ENCODE assay signal across 10 cellular contexts in genomic region chr20:56439784-56440291, GRCh38.
DNase-seq lines count a peak whose midpoint lies in the region; ATAC-seq and TF ChIP-seq lines count a peak whose summit lies in the region.
"Had no signal": no experiment of that assay in that cellular context is flagged by ENCODE, and none has a peak within 500 bp of the region (broad histone marks: within the 10 kb centered on the region; RNA-seq: fewer than 3 reads in every experiment).

No MANE protein-coding gene starts in this region.

- ATAC-seq in GM19395 (IDR thresholded peaks at IDR 0.05; ENCODE audit: unreplicated experiment) (peak; percentile 12), HG03439 (IDR thresholded peaks at IDR 0.05; ENCODE audit: unreplicated experiment) (no peak), GM19467 (IDR thresholded peaks at IDR 0.05; ENCODE audit: unreplicated experiment) (no peak)

- peak overlapping the region; percentile 77 for H3K4me3 Mint-ChIP-seq in T-helper 2 cell treated with Interferon-gamma antibody and Interleukin-4, amounts not matched to agents 5 μg/mL and 100 μg/mL, for 36 hours

- H3K27ac Mint-ChIP-seq in T-helper 2 cell treated with Interferon-gamma antibody and Interleukin-4, amounts not matched to agents 5 μg/mL and 100 μg/mL, for 36 hours: peak overlapping the region; percentile 88

- no peak overlapping the region for H3K4me3 ChIP-seq in foreskin fibroblast (ENCODE audit: low read depth in 1 of 2, low read length in 2 of 2)
- no peak overlapping the region for H3K4me3 ChIP-seq in skeletal muscle cell (ENCODE audit: low read depth, low read length)

- TF ChIP-seq CTCF in foreskin fibroblast (IDR thresholded peaks at IDR 0.05; ENCODE audit: low read depth, low read length): no peak

- no peaks in the 10 kb centered on the region for H3K27me3 Mint-ChIP-seq in T-helper 2 cell treated with Interferon-gamma antibody and Interleukin-4, amounts not matched to agents 5 μg/mL and 100 μg/mL, for 36 hours (ENCODE audit: low read depth)

- DNase-seq in T-helper 2 cell treated with Interferon-gamma antibody and Interleukin-4, amounts not matched to agents 5 μg/mL and 100 μg/mL, for 36 hours (ENCODE audit: low spot score): peak; percentile 18
- DNase-seq in foreskin fibroblast (peak; percentile 98 to 99), skeletal muscle cell (ENCODE audit: low read depth) (peak; percentile 97), NCI-H128 (lab: John Stamatoyannopoulos, UW; ENCODE audit: unreplicated experiment) (no peak), DMS153 (lab: John Stamatoyannopoulos, UW) (no peak)
- DNase-seq: aorta, NCI-H2107 had no signal

- no peaks in the 10 kb centered on the region for H3K9me3 Mint-ChIP-seq in T-helper 2 cell treated with Interferon-gamma antibody and Interleukin-4, amounts not matched to agents 5 μg/mL and 100 μg/mL, for 36 hours

- peaks cover 20% of the 10 kb centered on the region for H3K36me3 Mint-ChIP-seq in T-helper 2 cell treated with Interferon-gamma antibody and Interleukin-4, amounts not matched to agents 5 μg/mL and 100 μg/mL, for 36 hours (ENCODE audit: low read depth)

- H3K4me1 Mint-ChIP-seq in T-helper 2 cell treated with Interferon-gamma antibody and Interleukin-4, amounts not matched to agents 5 μg/mL and 100 μg/mL, for 36 hours (ENCODE audit: low read depth): peaks cover 34% of the 10 kb centered on the region

Comparison
In these comparisons a context has a peak if more than half of its experiments do, and no peak if none do; other contexts are left out.
1. DNase-seq: peak in T-helper 2 cell treated with Interferon-gamma antibody and Interleukin-4, amounts not matched to agents 5 μg/mL and 100 μg/mL, for 36 hours (single experiment), foreskin fibroblast (2 of 2) and skeletal muscle cell (single experiment); none in NCI-H128 (single experiment) and DMS153 (single experiment).